Comparison of ENCODE assay signal across 10 cellular contexts in genomic region chr6:168535711-168536110, GRCh38.
"Had no signal": no experiment of that assay in that cellular context is flagged by ENCODE, and none has a peak within 500 bp of the region (broad histone marks: within the 10 kb centered on the region; RNA-seq: fewer than 3 reads in every experiment).

No MANE protein-coding gene starts in this region.

- H3K9me3 ChIP-seq: adrenal gland, right lobe of liver had no signal

- H3K27ac ChIP-seq: adrenal gland, foreskin keratinocyte, right lobe of liver, WERI-Rb-1 had no signal

- H3K27me3 ChIP-seq: adrenal gland, foreskin keratinocyte, right lobe of liver had no signal

- H3K36me3 ChIP-seq: adrenal gland, right lobe of liver, WERI-Rb-1 had no signal

- H3K4me3 ChIP-seq: adrenal gland, right lobe of liver had no signal

- DNase-seq: activated CD4-positive, alpha-beta memory T cell treated with anti-CD3 and anti-CD28 coated beads for 36 hours; activated CD8-positive, alpha-beta memory T cell treated with anti-CD3 and anti-CD28 coated beads, Interleukin-2, amount 10 ng/mL, durations not matched to agents 7 days and 5 days; activated T-cell treated with anti-CD3 and anti-CD28 coated beads, Interleukin-2, amount 50 U/mL, for 1 hour; foreskin keratinocyte; naive thymus-derived CD8-positive, alpha-beta T cell; right lobe of liver; T-helper 17 cell; WERI-Rb-1 had no signal

- H3K4me1 ChIP-seq: adrenal gland, foreskin keratinocyte, right lobe of liver had no signal

- ATAC-seq: activated CD8-positive, alpha-beta memory T cell treated with anti-CD3 and anti-CD28 coated beads, Interleukin-2, amount 10 ng/mL, durations not matched to agents 7 days and 5 days; foreskin keratinocyte; left lobe of liver; naive thymus-derived CD8-positive, alpha-beta T cell; right lobe of liver; T-helper 17 cell had no signal
